Comparison of ENCODE assay signal across 19 cellular contexts in genomic region chr18:49168281-49168680, GRCh38.
DNase-seq lines count a peak whose midpoint lies in the region; ATAC-seq and TF ChIP-seq lines count a peak whose summit lies in the region.
"Had no signal": no experiment of that assay in that cellular context is flagged by ENCODE, and none has a peak within 500 bp of the region (broad histone marks: within the 10 kb centered on the region; RNA-seq: fewer than 3 reads in every experiment).

No MANE protein-coding gene starts in this region.

- no peak for TF ChIP-seq POLR2A in body of pancreas (IDR thresholded peaks at IDR 0.05)

- no peak overlapping the region for H4K8ac ChIP-seq in mesendoderm (ENCODE audit: low read depth, low read length)

- no peaks in the 10 kb centered on the region for H3K79me2 ChIP-seq in mesendoderm (ENCODE audit: control insufficient read depth, insufficient read depth, low read length)

- peaks cover 20% of the 10 kb centered on the region for H3K36me3 ChIP-seq in BLaER1
- no peaks in the 10 kb centered on the region for H3K36me3 ChIP-seq in body of pancreas (replicated peaks in 1 of 2; ENCODE audit: insufficient read depth in 1 of 2, low read depth in 2 of 2)
- H3K36me3 ChIP-seq in mesendoderm (ENCODE audit: control insufficient read depth, insufficient read depth, low read length) = no peaks in the 10 kb centered on the region
- H3K36me3 ChIP-seq: sigmoid colon, uterus had no signal

- H3K4me2 ChIP-seq in BLaER1 (peak overlapping the region; percentile 32; the same call in 1 of the 2 replicates), mesendoderm (ENCODE audit: low read length) (no peak overlapping the region)

- H3K18ac ChIP-seq in mesendoderm (ENCODE audit: low read length) = no peak overlapping the region

- H3K79me1 ChIP-seq in mesendoderm (ENCODE audit: low read length) = no peaks in the 10 kb centered on the region

- H3K27me3 Mint-ChIP-seq in nephron progenitor cell (ENCODE audit: low read depth, poor library complexity) = no peaks in the 10 kb centered on the region
- H3K27me3 Mint-ChIP-seq: stimulated activated naive CD8-positive, alpha-beta T cell treated with anti-CD3 and anti-CD28 coated beads, Interleukin-15, amount 100 ng/mL, for 72 hours had no signal

- H4K5ac ChIP-seq in mesendoderm (ENCODE audit: low read length) = no peak overlapping the region

- peaks cover 19% of the 10 kb centered on the region for H3K9me3 ChIP-seq in BLaER1
- no peaks in the 10 kb centered on the region for H3K9me3 ChIP-seq in body of pancreas

- no peak overlapping the region for H3K4me3 ChIP-seq in BLaER1
- no peak overlapping the region for H3K4me3 ChIP-seq in body of pancreas
- no peak overlapping the region for H3K4me3 ChIP-seq in mesendoderm (ENCODE audit: low read length)
- H3K4me3 ChIP-seq: gastroesophageal sphincter, sigmoid colon, uterus had no signal

- ATAC-seq in HG03196 (IDR thresholded peaks at IDR 0.05; ENCODE audit: unreplicated experiment) = peak; percentile 8
- ATAC-seq in body of pancreas = peak; percentile 71
- no peak for ATAC-seq in HG03571 (IDR thresholded peaks at IDR 0.05; ENCODE audit: unreplicated experiment)
- ATAC-seq: gastroesophageal sphincter, left ventricle myocardium superior had no signal

- no peaks in the 10 kb centered on the region for H4K20me1 ChIP-seq in BLaER1

- no peak for TF ChIP-seq CTCF in body of pancreas (IDR thresholded peaks at IDR 0.05)
- no peak for TF ChIP-seq CTCF in nephron progenitor cell (IDR thresholded peaks at IDR 0.05)

- H3K36me3 Mint-ChIP-seq in nephron progenitor cell (ENCODE audit: low read depth) = peaks cover 22% of the 10 kb centered on the region

- no peak overlapping the region for H3K23ac ChIP-seq in mesendoderm (ENCODE audit: low read length)

- peaks cover 49% of the 10 kb centered on the region for H3K4me1 ChIP-seq in BLaER1
- H3K4me1 ChIP-seq in body of pancreas = peaks cover 23% of the 10 kb centered on the region
- no peaks in the 10 kb centered on the region for H3K4me1 ChIP-seq in mesendoderm (ENCODE audit: control insufficient read depth, low read depth, low read length)
- H3K4me1 ChIP-seq: uterus had no signal

- H3K9ac ChIP-seq in BLaER1 (no peak overlapping the region), mesendoderm (ENCODE audit: low read length) (no peak overlapping the region)

- DNase-seq in body of pancreas = peak; percentile 20 to 59 (median 36)
- DNase-seq in nephron progenitor cell = no peak
- no peak for DNase-seq in NCI-H510A treated with DMSO at 0.1 percent for 48 hours (lab: John Stamatoyannopoulos, UW)
- DNase-seq in RPMI8226 = no peak
- no peak for DNase-seq in mesendoderm
- DNase-seq: activated CD4-positive, alpha-beta T cell treated with anti-CD3 and anti-CD28 coated beads for 1 hour; GF-D8; HCEC 1CT; left ventricle myocardium superior; occipital lobe; sigmoid colon; T-helper 9 cell; uterus had no signal

- H3K4me1 Mint-ChIP-seq in nephron progenitor cell = peaks cover 30% of the 10 kb centered on the region

- H3K56ac ChIP-seq in mesendoderm (ENCODE audit: low read length) = no peak overlapping the region

- H2BK15ac ChIP-seq in mesendoderm (replicated peaks; ENCODE audit: low read depth) = no peak overlapping the region

- H3K9me3 Mint-ChIP-seq in nephron progenitor cell = peaks cover 21% of the 10 kb centered on the region

- H3K27ac Mint-ChIP-seq in nephron progenitor cell = peak overlapping the region; percentile 55
- H3K27ac Mint-ChIP-seq: activated T-helper 2 cell treated with anti-CD3 and anti-CD28 coated beads, Interferon-gamma antibody, Interleukin-2, Interleukin-4, amounts not matched to agents 10 μg/mL and 5 μg/mL and 100 μg/mL, durations not matched to agents 14 hours and 24 hours and 36 hours; stimulated activated naive CD8-positive, alpha-beta T cell treated with anti-CD3 and anti-CD28 coated beads, Interleukin-15, amount 100 ng/mL, for 72 hours had no signal

- no peak overlapping the region for H2BK120ac ChIP-seq in mesendoderm (ENCODE audit: low read depth, low read length)

- 37 to 42% methylated on average over 6 of the region's 6 CpGs for WGBS in body of pancreas, 2 donors
- WGBS in mesendoderm (ENCODE audit: extremely low coverage, insufficient coverage, low lambda C conversion rate) = no CpG with 5 or more reads among the region's 6 CpGs

- intact Hi-C loops in body of pancreas (cut with DNase I) = no loop called here

- H3K27ac ChIP-seq in BLaER1 (0 out of 2 replicates have a peak overlapping the region, but pooled peaks have one; percentile 39), body of pancreas (peak overlapping the region in 3 of 4 donors; percentile 56 to 70 (median 59)), mesendoderm (ENCODE audit: low read depth, low read length) (no peak overlapping the region)
- H3K27ac ChIP-seq: gastroesophageal sphincter, sigmoid colon, uterus had no signal

- H3K27me3 ChIP-seq in BLaER1 (no peaks in the 10 kb centered on the region), body of pancreas (no peaks in the 10 kb centered on the region), mesendoderm (ENCODE audit: insufficient read depth, low read length, poor library complexity) (no peaks in the 10 kb centered on the region)
- H3K27me3 ChIP-seq: gastroesophageal sphincter, sigmoid colon, uterus had no signal

- H2AK5ac ChIP-seq in mesendoderm (ENCODE audit: low read length) = no peak overlapping the region

- no peak overlapping the region for H3K4me3 Mint-ChIP-seq in nephron progenitor cell

- H2BK5ac ChIP-seq in mesendoderm (ENCODE audit: low read length) = no peak overlapping the region

- no peak overlapping the region for H3K4ac ChIP-seq in mesendoderm (ENCODE audit: low read depth, low read length)

Comparison
In these comparisons a context has a peak if more than half of its experiments do, and no peak if none do; other contexts are left out.
1. DNase-seq: peak in body of pancreas (4 of 4); none in nephron progenitor cell (single experiment), NCI-H510A treated with DMSO at 0.1 percent for 48 hours (single experiment), RPMI8226 (single experiment) and mesendoderm (single experiment).